25 cellular contexts compared by ENCODE assay signal in genomic region chr20:55437778-55438417, GRCh38.
"Had no signal": no experiment of that assay in that cellular context is flagged by ENCODE, and none has a peak within 500 bp of the region (broad histone marks: within the 10 kb centered on the region; RNA-seq: fewer than 3 reads in every experiment).

No MANE protein-coding gene starts in this region.

- H3K27ac ChIP-seq: ascending aorta, body of pancreas, SJCRH30 had no signal

- DNase-seq: activated CD4-positive, alpha-beta T cell treated with anti-CD3 and anti-CD28 coated beads for 4 hours; activated CD4-positive, alpha-beta T cell treated with anti-CD3 and anti-CD28 coated beads, Interleukin-2, amount 50 U/mL, for 4 hours; activated CD8-positive, alpha-beta memory T cell treated with anti-CD3 and anti-CD28 coated beads, Interleukin-2, amount 50 U/mL, for 48 hours; activated CD8-positive, alpha-beta T cell treated with anti-CD3 and anti-CD28 coated beads, Interleukin-2, amount 10 ng/mL, durations not matched to agents 7 days and 5 days; activated naive CD4-positive, alpha-beta T cell treated with Interleukin-2 at 50 U/mL for 16 hours; activated naive CD8-positive, alpha-beta T cell treated with anti-CD3 and anti-CD28 coated beads, Interleukin-2, amount 50 U/mL, for 24 hours; activated T-cell treated with anti-CD3 and anti-CD28 coated beads, Interleukin-2, amount 50 U/mL, for 1 hour; amniotic stem cell; Karpas-422; MM.1S; NCI-H1105; NCI-H1436; NCI-H1694 treated with DMSO at 0.1 percent for 48 hours; NCI-H2029 treated with DMSO at 0.1 percent for 48 hours; NCI-H446; NCI-H524 treated with DMSO at 0.1 percent for 48 hours; NCI-H748 treated with DMSO at 0.1 percent for 48 hours; NK-92 treated with Interleukin-12 subunit alpha and Interleukin-12 subunit beta, amount 100 ng/mL, for 24 hours; OCI-M1; RPMI8226; SJCRH30 had no signal

- H3K4me3 ChIP-seq: ascending aorta, body of pancreas, K562, SJCRH30 had no signal

- H3K4me1 ChIP-seq: ascending aorta, body of pancreas, SJCRH30 had no signal

- H3K36me3 ChIP-seq: ascending aorta, SJCRH30 had no signal

- FAIRE-seq: bronchial epithelial cell, K562 had no signal

- H3K27me3 ChIP-seq: ascending aorta, body of pancreas had no signal

- H3K9me3 ChIP-seq: ascending aorta, body of pancreas, SJCRH30 had no signal
